ENCODE assay signal across 27 cellular contexts in genomic region chr3:24573576-24573975, GRCh38.
"Had no signal": no experiment of that assay in that cellular context is flagged by ENCODE, and none has a peak within 500 bp of the region (broad histone marks: within the 10 kb centered on the region; RNA-seq: fewer than 3 reads in every experiment).

No MANE protein-coding gene starts in this region.

- H3K27ac ChIP-seq: colonic mucosa, coronary artery, dorsolateral prefrontal cortex, epithelial cell of prostate, esophagus muscularis mucosa, esophagus squamous epithelium, foreskin keratinocyte, gastrocnemius medialis, gastroesophageal sphincter, heart left ventricle, heart right ventricle had no signal

- DNase-seq: colonic mucosa; cortex of kidney; dermis blood vessel endothelial cell; dorsolateral prefrontal cortex; effector CD4-positive, alpha-beta T cell; effector CD8-positive, alpha-beta T cell; effector memory CD4-positive, alpha-beta T cell; effector memory CD8-positive, alpha-beta T cell; endodermal cell; erythroblast; esophagus squamous epithelium; foreskin fibroblast; foreskin keratinocyte; foreskin melanocyte; gastrocnemius medialis; glutamatergic neuron; heart left ventricle; heart right ventricle had no signal

- ATAC-seq: effector memory CD8-positive, alpha-beta T cell; esophagus mucosa; foreskin keratinocyte; gastrocnemius medialis; gastroesophageal sphincter; heart left ventricle; heart right ventricle had no signal

- H3K4me1 ChIP-seq: colonic mucosa, esophagus muscularis mucosa, esophagus squamous epithelium, gastrocnemius medialis, heart left ventricle, heart right ventricle had no signal

- H3K27me3 Mint-ChIP-seq: dendritic cell treated with granulocyte-macrophage colony-stimulating factor and Interleukin-4, amounts not matched to agents 40 ng/mL and 50 ng/mL, for 4 days; effector memory CD8-positive, alpha-beta T cell had no signal

- H3K9me3 ChIP-seq: colonic mucosa, esophagus squamous epithelium, gastrocnemius medialis, gastroesophageal sphincter had no signal

- H3K27me3 ChIP-seq: colonic mucosa, dorsolateral prefrontal cortex, esophagus muscularis mucosa, esophagus squamous epithelium, foreskin keratinocyte, gastrocnemius medialis, gastroesophageal sphincter, heart left ventricle, heart right ventricle had no signal

- FAIRE-seq: colon, endometrium, frontal cortex had no signal

- H3K27ac Mint-ChIP-seq: dendritic cell treated with granulocyte-macrophage colony-stimulating factor and Interleukin-4, amounts not matched to agents 40 ng/mL and 50 ng/mL, for 4 days; effector memory CD8-positive, alpha-beta T cell; endodermal cell had no signal

- H3K4me3 Mint-ChIP-seq: dendritic cell treated with granulocyte-macrophage colony-stimulating factor and Interleukin-4, amounts not matched to agents 40 ng/mL and 50 ng/mL, for 4 days; effector memory CD8-positive, alpha-beta T cell; endodermal cell had no signal

- H3K36me3 ChIP-seq: colonic mucosa, esophagus muscularis mucosa, esophagus squamous epithelium, gastrocnemius medialis, gastroesophageal sphincter, heart left ventricle, heart right ventricle had no signal

- H3K4me3 ChIP-seq: colonic mucosa, coronary artery, dorsolateral prefrontal cortex, esophagus muscularis mucosa, esophagus squamous epithelium, gastrocnemius medialis, gastroesophageal sphincter, heart left ventricle, heart right ventricle had no signal
